In the genomic region with DNA sequence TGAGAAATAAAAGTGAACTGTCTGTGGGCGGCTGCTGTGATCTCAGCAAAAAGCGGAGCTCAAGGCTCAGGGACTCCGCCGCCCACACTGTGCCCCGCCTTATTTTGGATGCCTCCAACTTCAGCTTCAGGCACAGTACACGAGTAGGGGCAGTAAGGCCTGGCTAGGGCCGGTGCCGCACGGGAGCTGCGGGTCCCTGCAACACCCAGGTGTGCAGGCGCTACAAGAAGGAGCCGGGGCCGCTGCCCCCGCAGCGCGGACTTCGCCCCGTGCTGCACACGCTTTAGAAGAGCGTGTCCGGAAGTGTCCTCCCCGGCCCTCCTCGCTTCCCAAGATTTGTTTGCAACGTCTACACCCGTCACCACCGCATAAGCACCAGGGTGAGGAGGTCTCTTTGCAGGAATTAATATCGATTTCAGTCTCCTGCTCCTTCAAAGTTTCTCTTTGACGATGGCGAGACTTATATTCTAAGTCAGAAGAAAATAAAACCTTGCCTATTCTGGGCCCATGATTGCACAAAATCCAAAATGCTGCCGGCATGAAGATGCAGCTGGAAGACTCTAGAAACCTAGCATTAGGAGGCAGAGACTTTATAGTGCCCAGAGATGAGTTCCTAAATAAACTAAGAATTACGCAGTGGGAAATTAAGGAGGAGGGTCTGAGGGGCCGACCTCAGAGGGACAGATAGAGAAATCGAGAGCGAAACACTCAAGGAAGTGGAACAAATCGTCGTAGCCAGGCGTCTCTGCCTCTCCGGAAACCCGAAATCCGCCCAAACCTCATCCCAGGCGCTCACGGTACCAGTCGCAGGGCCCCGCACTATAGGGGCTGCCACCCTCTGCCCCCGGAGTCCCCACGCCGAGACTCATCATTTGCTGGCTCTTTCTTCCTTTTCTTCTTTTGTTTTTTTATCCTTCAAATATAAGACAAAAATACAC, we compare ENCODE assay signal across 11 cellular contexts. TPM values are rescaled to one million over a fixed set of nuclear protein-coding genes. Genes with fewer than 3 reads are reported as not detected.
DNase-seq lines count a peak whose midpoint lies in the region; ATAC-seq, FAIRE-seq and TF ChIP-seq lines count a peak whose summit lies in the region.
"Had no signal": no experiment of that assay in that cellular context is flagged by ENCODE, and none has a peak within 500 bp of the region (broad histone marks: within the 10 kb centered on the region; RNA-seq: fewer than 3 reads in every experiment).

No MANE protein-coding gene starts in this region.

- H3K79me2 ChIP-seq in keratinocyte (ENCODE audit: control insufficient read depth, insufficient read depth, low read length) = no peaks in the 10 kb centered on the region

- peaks cover 4% of the 10 kb centered on the region for H3K9me3 ChIP-seq in keratinocyte (ENCODE audit: control insufficient read depth, low read depth, low read length)

- peaks cover 15% of the 10 kb centered on the region for H3K4me1 Mint-ChIP-seq in activated naive CD4-positive, alpha-beta T cell treated with anti-CD3 and anti-CD28 coated beads, Interleukin-2, amount 10 ng/mL, durations not matched to agents 7 days and 5 days
- peaks cover 9% of the 10 kb centered on the region for H3K4me1 Mint-ChIP-seq in activated naive CD8-positive, alpha-beta T cell treated with anti-CD3 and anti-CD28 coated beads, Interleukin-2, amount 10 ng/mL, durations not matched to agents 7 days and 5 days
- H3K4me1 Mint-ChIP-seq in stimulated activated naive CD8-positive, alpha-beta T cell treated with anti-CD3 and anti-CD28 coated beads, Interleukin-15, amount 100 ng/mL, for 72 hours = peaks cover 52% of the 10 kb centered on the region

- DNase-seq in activated naive CD4-positive, alpha-beta T cell treated with anti-CD3 and anti-CD28 coated beads, Interleukin-2, amount 10 ng/mL, durations not matched to agents 7 days and 5 days = no peak
- no peak for DNase-seq in activated naive CD4-positive, alpha-beta T cell (lab: John Stamatoyannopoulos, UW)
- no peak for DNase-seq in activated naive CD8-positive, alpha-beta T cell treated with anti-CD3 and anti-CD28 coated beads, Interleukin-2, amount 10 ng/mL, durations not matched to agents 7 days and 5 days
- DNase-seq in keratinocyte (ENCODE audit: low read depth, low spot score) (no peak), NCI-H748 treated with DMSO at 0.1 percent for 48 hours (lab: John Stamatoyannopoulos, UW) (no peak), GOT3 (lab: John Stamatoyannopoulos, UW) (no peak)
- no peak for DNase-seq in stimulated activated naive CD8-positive, alpha-beta T cell treated with anti-CD3 and anti-CD28 coated beads, Interleukin-15, amount 100 ng/mL, for 72 hours

- peak overlapping the region in 1 of 3 experiments; percentile 38 for H3K4me3 ChIP-seq in keratinocyte (ENCODE audit: control insufficient read depth in 2 of 3, extremely low read depth in 1 of 3, insufficient read depth in 2 of 3, low read depth in 1 of 3, low read length in 3 of 3)

- POLR2A ChIA-PET in activated naive CD8-positive, alpha-beta T cell treated with anti-CD3 and anti-CD28 coated beads, Interleukin-2, amount 10 ng/mL, durations not matched to agents 7 days and 5 days (lab: Charles Lee) = no interaction called here

- H3K9me1 ChIP-seq in keratinocyte (ENCODE audit: control insufficient read depth, extremely low read depth, insufficient read depth, low read length) = no peaks in the 10 kb centered on the region

- peaks cover 89% of the 10 kb centered on the region for H3K27me3 Mint-ChIP-seq in activated naive CD4-positive, alpha-beta T cell treated with anti-CD3 and anti-CD28 coated beads, Interleukin-2, amount 10 ng/mL, durations not matched to agents 7 days and 5 days
- peaks cover 73% of the 10 kb centered on the region for H3K27me3 Mint-ChIP-seq in activated naive CD8-positive, alpha-beta T cell treated with anti-CD3 and anti-CD28 coated beads, Interleukin-2, amount 10 ng/mL, durations not matched to agents 7 days and 5 days
- peaks cover 94% of the 10 kb centered on the region for H3K27me3 Mint-ChIP-seq in stimulated activated naive CD8-positive, alpha-beta T cell treated with anti-CD3 and anti-CD28 coated beads, Interleukin-15, amount 100 ng/mL, for 72 hours

- H4K20me1 ChIP-seq in keratinocyte (ENCODE audit: control insufficient read depth, extremely low read depth, insufficient read depth, low read length) = no peaks in the 10 kb centered on the region

- peaks cover 2% of the 10 kb centered on the region for H3K4me1 ChIP-seq in keratinocyte (ENCODE audit: control insufficient read depth, extremely low read depth, insufficient read depth, low read length)

- no peak overlapping the region for H3K27ac ChIP-seq in keratinocyte (ENCODE audit: control insufficient read depth, insufficient read depth, low read length)

- no peaks in the 10 kb centered on the region for H3K9me3 Mint-ChIP-seq in activated naive CD4-positive, alpha-beta T cell treated with anti-CD3 and anti-CD28 coated beads, Interleukin-2, amount 10 ng/mL, durations not matched to agents 7 days and 5 days
- peaks cover 1% of the 10 kb centered on the region for H3K9me3 Mint-ChIP-seq in activated naive CD8-positive, alpha-beta T cell treated with anti-CD3 and anti-CD28 coated beads, Interleukin-2, amount 10 ng/mL, durations not matched to agents 7 days and 5 days
- H3K9me3 Mint-ChIP-seq in stimulated activated naive CD8-positive, alpha-beta T cell treated with anti-CD3 and anti-CD28 coated beads, Interleukin-15, amount 100 ng/mL, for 72 hours = no peaks in the 10 kb centered on the region

- dilution Hi-C loops in keratinocyte (cut with MboI; ENCODE audit: extremely low pct_ligation_motif_present, low sequenced_read_pairs) = no loop called here

- H3K9ac ChIP-seq in keratinocyte (ENCODE audit: control insufficient read depth, extremely low read depth, insufficient read depth, low read length) = no peak overlapping the region

- H3K36me3 ChIP-seq in keratinocyte (ENCODE audit: control insufficient read depth in 2 of 2, extremely low read depth in 1 of 2, insufficient read depth in 2 of 2, low read length in 2 of 2) = no peaks in the 10 kb centered on the region

- H3K36me3 Mint-ChIP-seq in activated naive CD4-positive, alpha-beta T cell treated with anti-CD3 and anti-CD28 coated beads, Interleukin-2, amount 10 ng/mL, durations not matched to agents 7 days and 5 days = peaks cover 6% of the 10 kb centered on the region
- peaks cover 6% of the 10 kb centered on the region for H3K36me3 Mint-ChIP-seq in activated naive CD8-positive, alpha-beta T cell treated with anti-CD3 and anti-CD28 coated beads, Interleukin-2, amount 10 ng/mL, durations not matched to agents 7 days and 5 days

- FAIRE-seq in keratinocyte (lab: Jason Lieb, UNC) = no peak
- FAIRE-seq: GM12892 had no signal

- no peak for TF ChIP-seq CTCF in keratinocyte (optimal IDR thresholded peaks at IDR 0.05 in 1 of 3, IDR thresholded peaks at IDR 0.05 in 1 of 3, conservative IDR thresholded peaks at IDR 0.05 in 1 of 3; ENCODE audit: extremely low read depth in 1 of 3, insufficient read depth in 2 of 3, low read length in 3 of 3)

- H3K4me3 Mint-ChIP-seq in activated naive CD4-positive, alpha-beta T cell treated with anti-CD3 and anti-CD28 coated beads, Interleukin-2, amount 10 ng/mL, durations not matched to agents 7 days and 5 days = no peak overlapping the region
- peak overlapping the region; percentile 28 for H3K4me3 Mint-ChIP-seq in activated naive CD8-positive, alpha-beta T cell treated with anti-CD3 and anti-CD28 coated beads, Interleukin-2, amount 10 ng/mL, durations not matched to agents 7 days and 5 days
- peak overlapping the region; percentile 54 to 66 for H3K4me3 Mint-ChIP-seq in stimulated activated naive CD8-positive, alpha-beta T cell treated with anti-CD3 and anti-CD28 coated beads, Interleukin-15, amount 100 ng/mL, for 72 hours

- CTCF ChIA-PET in activated naive CD4-positive, alpha-beta T cell treated with anti-CD3 and anti-CD28 coated beads, Interleukin-2, amount 10 ng/mL, durations not matched to agents 7 days and 5 days (lab: Charles Lee) = interaction anchor here (1.6 to 2.7 kb wide), 3 partner anchors 34 to 43 kb away, joined by 7 to 21 read pairs (median 8); no protein-coding TSS in a partner anchor

- peak overlapping the region; percentile 58 for H3K4me2 ChIP-seq in keratinocyte (ENCODE audit: control insufficient read depth, extremely low read depth, insufficient read depth, low read depth, low read length)

- ATAC-seq in activated naive CD8-positive, alpha-beta T cell treated with anti-CD3 and anti-CD28 coated beads, Interleukin-2, amount 10 ng/mL, durations not matched to agents 7 days and 5 days (ENCODE audit: low read depth) = no peak
- peak; percentile 54 for ATAC-seq in stimulated activated naive CD8-positive, alpha-beta T cell treated with anti-CD3 and anti-CD28 coated beads, Interleukin-15, amount 100 ng/mL, for 72 hours
- ATAC-seq in GM19467 (IDR thresholded peaks at IDR 0.05; ENCODE audit: unreplicated experiment) = no peak

- peak overlapping the region; percentile 35 for H3K27ac Mint-ChIP-seq in activated naive CD4-positive, alpha-beta T cell treated with anti-CD3 and anti-CD28 coated beads, Interleukin-2, amount 10 ng/mL, durations not matched to agents 7 days and 5 days
- H3K27ac Mint-ChIP-seq in activated naive CD8-positive, alpha-beta T cell treated with anti-CD3 and anti-CD28 coated beads, Interleukin-2, amount 10 ng/mL, durations not matched to agents 7 days and 5 days = peak overlapping the region; percentile 51
- no peak overlapping the region for H3K27ac Mint-ChIP-seq in stimulated activated naive CD8-positive, alpha-beta T cell treated with anti-CD3 and anti-CD28 coated beads, Interleukin-15, amount 100 ng/mL, for 72 hours

- peaks cover 76% of the 10 kb centered on the region for H3K27me3 ChIP-seq in keratinocyte (ENCODE audit: control insufficient read depth, extremely low read depth, insufficient read depth, low read length)

- H2AFZ ChIP-seq in keratinocyte (ENCODE audit: control insufficient read depth, low read length) = no peak overlapping the region

RNA-seq across cellular contexts. Expression of a gene that starts 6.4 kb away (rescaled TPM):
- total RNA-seq in activated naive CD8-positive, alpha-beta T cell treated with anti-CD3 and anti-CD28 coated beads, Interleukin-2, amount 10 ng/mL, durations not matched to agents 7 days and 5 days = not detected
- 0.03 to 0.04 TPM in 2 of 3 replicates, not detected in the other for polyA plus RNA-seq in keratinocyte
- polyA plus RNA-seq in keratinocyte (2011; ENCODE audit: low read depth) = not detected
- polyA plus RNA-seq in keratinocyte (2011; cell fraction: cytosol; rRNA removed) = 0.04 TPM in 1 of 2 replicates, not detected in the other
- not detected in 2 replicates for polyA plus RNA-seq in keratinocyte (2011; cell fraction: nucleus; rRNA removed)
- polyA plus RNA-seq in keratinocyte (2012; ENCODE audit: low replicate concordance) = 0.06 TPM in 1 of 2 replicates, not detected in the other
- not detected in 3 replicates for polyA minus RNA-seq in keratinocyte
- not detected for polyA minus RNA-seq in keratinocyte (2011; cell fraction: cytosol; rRNA and poly(A)+ RNA removed)
- not detected in 2 replicates for polyA minus RNA-seq in keratinocyte (2011; cell fraction: nucleus; rRNA and poly(A)+ RNA removed)
- total RNA-seq: H4 had no signal
- polyA plus RNA-seq: adipose tissue had no signal

Comparison
In these comparisons a context has a peak if more than half of its experiments do, and no peak if none do; other contexts are left out.
1. H3K27ac Mint-ChIP-seq: peak in activated naive CD4-positive, alpha-beta T cell treated with anti-CD3 and anti-CD28 coated beads, Interleukin-2, amount 10 ng/mL, durations not matched to agents 7 days and 5 days (single experiment) and activated naive CD8-positive, alpha-beta T cell treated with anti-CD3 and anti-CD28 coated beads, Interleukin-2, amount 10 ng/mL, durations not matched to agents 7 days and 5 days (single experiment); none in stimulated activated naive CD8-positive, alpha-beta T cell treated with anti-CD3 and anti-CD28 coated beads, Interleukin-15, amount 100 ng/mL, for 72 hours (0 of 2).